In genomic region chr10:47438857-47439474, GRCh38 we compare ENCODE assay signal across 9 cellular contexts.
A peak's percentile ranks its signal among the peaks of the same experiment; 100 is the strongest.
DNase-seq lines count a peak whose midpoint lies in the region; ATAC-seq and TF ChIP-seq lines count a peak whose summit lies in the region.
"Had no signal": no experiment of that assay in that cellular context is flagged by ENCODE, and none has a peak within 500 bp of the region (broad histone marks: within the 10 kb centered on the region; RNA-seq: fewer than 3 reads in every experiment).

No MANE protein-coding gene starts in this region.

- peak; percentile 65 for TF ChIP-seq CTCF in NB4 (IDR thresholded peaks at IDR 0.05; ENCODE audit: low read depth, low read length)

- H3K4me3 ChIP-seq in NB4 (ENCODE audit: low read depth, low read length): no peak overlapping the region

- ATAC-seq in GM21619 (IDR thresholded peaks at IDR 0.05; ENCODE audit: unreplicated experiment) (no peak), GM18870 (IDR thresholded peaks at IDR 0.05; ENCODE audit: unreplicated experiment) (no peak)

- no peak for TF ChIP-seq POLR2A in NB4 (IDR thresholded peaks at IDR 0.05; ENCODE audit: extremely low read depth, insufficient read length)

- peak; percentile 11 for DNase-seq in GM04503 (ENCODE audit: low read depth)
- peak; percentile 62 for DNase-seq in NB4 (ENCODE audit: low read depth)
- DNase-seq in astrocyte of the hippocampus (ENCODE audit: low read depth, low spot score): peak; percentile 83
- DNase-seq in left kidney (ENCODE audit: low read depth, low spot score): peak; percentile 46
- DNase-seq in NCI-H1105 treated with DMSO at 0.1 percent for 48 hours (lab: John Stamatoyannopoulos, UW): no peak
- no peak for DNase-seq in stimulated activated CD4-positive, alpha-beta T cell treated with anti-CD3 and anti-CD28 coated beads, Interleukin-4, amount 100 ng/mL, for 1 hour
- DNase-seq: naive B cell had no signal

Comparison
In these comparisons a context has a peak if more than half of its experiments do, and no peak if none do; other contexts are left out.
1. DNase-seq: peak in GM04503 (single experiment), NB4 (single experiment), astrocyte of the hippocampus (single experiment) and left kidney (single experiment); none in NCI-H1105 treated with DMSO at 0.1 percent for 48 hours (single experiment) and stimulated activated CD4-positive, alpha-beta T cell treated with anti-CD3 and anti-CD28 coated beads, Interleukin-4, amount 100 ng/mL, for 1 hour (single experiment).